In genomic region chr20:4171538-4172116, GRCh38 we compare ENCODE assay signal across 8 cellular contexts. TPM values are rescaled to one million over a fixed set of nuclear protein-coding genes. Genes with fewer than 3 reads are reported as not detected.
DNase-seq lines count a peak whose midpoint lies in the region; ATAC-seq, FAIRE-seq and TF ChIP-seq lines count a peak whose summit lies in the region.

No MANE protein-coding gene starts in this region.

- no peaks in the 10 kb centered on the region for H3K9me3 Mint-ChIP-seq in activated CD8-positive, alpha-beta T cell treated with anti-CD3 and anti-CD28 coated beads for 36 hours

- H3K4me1 ChIP-seq in HEK293 (ENCODE audit: control insufficient read depth, insufficient read depth, low read length) (peaks cover 4% of the 10 kb centered on the region; the same call in 1 of the 2 replicates), hepatocyte (ENCODE audit: insufficient read depth) (peaks cover 47% of the 10 kb centered on the region), small intestine (ENCODE audit: control insufficient read depth in 2 of 2, insufficient read depth in 1 of 2, low read depth in 1 of 2, low read length in 1 of 2) (peaks cover 0 to 13% of the 10 kb centered on the region in 2 donors)

- H3K27me3 Mint-ChIP-seq in activated CD8-positive, alpha-beta T cell treated with anti-CD3 and anti-CD28 coated beads for 36 hours = no peaks in the 10 kb centered on the region

- peak overlapping the region; percentile 62 for H3K27ac Mint-ChIP-seq in activated CD8-positive, alpha-beta T cell treated with anti-CD3 and anti-CD28 coated beads for 36 hours

- CTCF ChIA-PET in HEK293 (lab: Yijun Ruan, JAX) = interaction anchor here (0.6 kb wide), 4 partner anchors 41 to 736 kb away, joined by 3 to 6 read pairs (median 4); no protein-coding TSS in a partner anchor
- CTCF ChIA-PET in activated CD8-positive, alpha-beta T cell treated with anti-CD3 and anti-CD28 coated beads for 36 hours (lab: Charles Lee) = interaction anchor here (0.6 to 0.8 kb wide), 2 partner anchors 12 to 295 kb away, joined by 3 to 4 read pairs; no protein-coding TSS in a partner anchor

- peaks cover 51% of the 10 kb centered on the region for H3K79me2 ChIP-seq in hepatocyte

- no peaks in the 10 kb centered on the region for H3K27me3 ChIP-seq in hepatocyte
- H3K27me3 ChIP-seq in small intestine (ENCODE audit: control insufficient read depth in 2 of 2, insufficient read depth in 2 of 2, low read length in 2 of 2) = no peaks in the 10 kb centered on the region

- TF ChIP-seq CTCF in HEK293 (tag by site-specific recombination; IDR thresholded peaks at IDR 0.05) (no peak), hepatocyte (IDR thresholded peaks at IDR 0.05; ENCODE audit: poor library complexity) (no peak)
- no peak for TF ChIP-seq CTCF in activated CD8-positive, alpha-beta T cell treated with anti-CD3 and anti-CD28 coated beads for 36 hours (IDR thresholded peaks at IDR 0.05)

- FAIRE-seq in small intestine (lab: Jason Lieb, UNC) = no peak

- H3K36me3 ChIP-seq in HEK293 (ENCODE audit: control insufficient read depth in 2 of 2, insufficient read depth in 1 of 2, low read length in 2 of 2) (peaks cover 0 to 3% of the 10 kb centered on the region in 2 experiments; a peak in 1 of 3 replicates), hepatocyte (replicated peaks; ENCODE audit: insufficient read depth, low read depth) (no peaks in the 10 kb centered on the region), small intestine (ENCODE audit: control insufficient read depth in 2 of 2, insufficient read depth in 2 of 2, low read length in 2 of 2) (peaks cover 0 to 6% of the 10 kb centered on the region in 2 donors)

- H3K36me3 Mint-ChIP-seq in activated CD8-positive, alpha-beta T cell treated with anti-CD3 and anti-CD28 coated beads for 36 hours (ENCODE audit: low read depth) = no peaks in the 10 kb centered on the region

- intact Hi-C loops in activated CD8-positive, alpha-beta T cell treated with anti-CD3 and anti-CD28 coated beads for 36 hours (cut with micrococcal nuclease) = no loop called here

- no peak for ATAC-seq in activated CD8-positive, alpha-beta T cell treated with anti-CD3 and anti-CD28 coated beads for 36 hours
- ATAC-seq in HG02870 (IDR thresholded peaks at IDR 0.05; ENCODE audit: unreplicated experiment) = no peak

- H3K4me1 Mint-ChIP-seq in activated CD8-positive, alpha-beta T cell treated with anti-CD3 and anti-CD28 coated beads for 36 hours (ENCODE audit: low read depth) = peaks cover 31% of the 10 kb centered on the region

- WGBS in hepatocyte (ENCODE audit: low lambda C conversion rate, missing lambda C conversion rate) = 42% methylated on average over 13 of the region's 13 CpGs
- WGBS in small intestine, 3 donors = 18 to 56% (median 26%) methylated on average over 13 of the region's 13 CpGs

- DNase-seq in activated CD8-positive, alpha-beta T cell treated with anti-CD3 and anti-CD28 coated beads for 36 hours = no peak
- DNase-seq in hepatocyte (ENCODE audit: low spot score) = peak; percentile 82
- DNase-seq in small intestine = peak; percentile 88
- no peak for DNase-seq in DMS79 (lab: John Stamatoyannopoulos, UW)
- DNase-seq in effector CD4-positive, alpha-beta T cell = no peak
- DNase-seq in middle frontal gyrus (ENCODE audit: extremely low spot score, low spot score) = no peak

- peak overlapping the region; percentile 46 for H3K4me3 ChIP-seq in HEK293 (ENCODE audit: low read depth, low read length)
- peak overlapping the region; percentile 39 for H3K4me3 ChIP-seq in hepatocyte
- H3K4me3 ChIP-seq in small intestine (ENCODE audit: low read depth in 1 of 2, low read length in 2 of 2) = peak overlapping the region in 1 of 2 donors; percentile 62

- POLR2A ChIA-PET in HEK293 (lab: Yijun Ruan, JAX) = no interaction called here
- POLR2A ChIA-PET in activated CD8-positive, alpha-beta T cell treated with anti-CD3 and anti-CD28 coated beads for 36 hours (lab: Charles Lee) = no interaction called here

- H3K4me2 ChIP-seq in hepatocyte = peak overlapping the region; percentile 98

- H3K9me2 ChIP-seq in hepatocyte (replicated peaks; ENCODE audit: insufficient read depth) = no peaks in the 10 kb centered on the region

- peak overlapping the region; percentile 77 for H3K4me3 Mint-ChIP-seq in activated CD8-positive, alpha-beta T cell treated with anti-CD3 and anti-CD28 coated beads for 36 hours

- H3K27ac ChIP-seq in HEK293 (ENCODE audit: extremely low read depth, low read depth, low read length) (no peak overlapping the region; the same call in 1 of the 2 replicates), hepatocyte (peak overlapping the region; percentile 99), small intestine (ENCODE audit: low read depth in 1 of 2, low read length in 1 of 2) (peak overlapping the region; percentile 80 to 84)

- no peaks in the 10 kb centered on the region for H3K9me3 ChIP-seq in HEK293 (ENCODE audit: control insufficient read depth, insufficient read depth, low read depth, low read length)
- no peaks in the 10 kb centered on the region for H3K9me3 ChIP-seq in hepatocyte (ENCODE audit: low read depth)
- H3K9me3 ChIP-seq in small intestine (ENCODE audit: control insufficient read depth, low read depth) = no peaks in the 10 kb centered on the region

- H4K20me1 ChIP-seq in hepatocyte (ENCODE audit: insufficient read depth, poor library complexity, severe bottlenecking) = peaks cover 6% of the 10 kb centered on the region

- peak overlapping the region; percentile 85 for H2AFZ ChIP-seq in hepatocyte

TF ChIP-seq in HEK293, 187 proteins besides CTCF, POLR2A, EP300 and RAD21:
- TF ChIP-seq ZBTB17 (tag by site-specific recombination; IDR thresholded peaks at IDR 0.05) = 0 out of 2 replicates have a peak, but pooled peaks have one; percentile 30
- TF ChIP-seq ZNF311 (tag by site-specific recombination; IDR thresholded peaks at IDR 0.05; ENCODE audit: borderline replicate concordance) = no peak
- no peak for TF ChIP-seq ZNF488 (tag by site-specific recombination; IDR thresholded peaks at IDR 0.05)
- TF ChIP-seq ZNF140 (tag by site-specific recombination; IDR thresholded peaks at IDR 0.05) = no peak
- TF ChIP-seq ZNF510 (tag by site-specific recombination; IDR thresholded peaks at IDR 0.05; ENCODE audit: insufficient replicate concordance) = no peak
- TF ChIP-seq GLIS2 (tag by site-specific recombination; IDR thresholded peaks at IDR 0.05) = 0 out of 2 replicates have a peak, but pooled peaks have one; percentile 3
- no peak for TF ChIP-seq EGR2 (tag by site-specific recombination; IDR thresholded peaks at IDR 0.05; ENCODE audit: low read depth)
- TF ChIP-seq ZNF768 (tag by site-specific recombination; IDR thresholded peaks at IDR 0.05) = no peak
- TF ChIP-seq ZNF335 (tag by site-specific recombination; conservative IDR thresholded peaks at IDR 0.05) = 0 out of 2 replicates have a peak, but pooled peaks have one; percentile 25
- TF ChIP-seq ZNF121 (tag by site-specific recombination; IDR thresholded peaks at IDR 0.05) = no peak
TF ChIP-seq in HEK293: peak in this region for 3.

RNA-seq across cellular contexts. Expression of gene SMOX, which starts 23.0 kb away (rescaled TPM):
- total RNA-seq in activated CD8-positive, alpha-beta T cell treated with anti-CD3 and anti-CD28 coated beads for 36 hours = 1 to 10 TPM; 7.0 to 8.4 TPM
- 14.5 and 25.8 TPM in 2 replicates for total RNA-seq in hepatocyte
- polyA plus RNA-seq in hepatocyte (45.0 and 51.1 TPM in 2 replicates), small intestine (100 to 1,000 TPM in 1 of 3 donors, 10 to 100 TPM in 2; 16.3 to 115 (median 65.1) TPM)

Comparison
In these comparisons a context has a peak if more than half of its experiments do, and no peak if none do; other contexts are left out.
1. DNase-seq: peak in hepatocyte (single experiment) and small intestine (single experiment); none in activated CD8-positive, alpha-beta T cell treated with anti-CD3 and anti-CD28 coated beads for 36 hours (single experiment), DMS79 (single experiment), effector CD4-positive, alpha-beta T cell (single experiment) and middle frontal gyrus (single experiment).